Comparison of ENCODE assay signal across 23 cellular contexts in genomic region chr20:14924433-14924832, GRCh38.
"Had no signal": no experiment of that assay in that cellular context is flagged by ENCODE, and none has a peak within 500 bp of the region (broad histone marks: within the 10 kb centered on the region; RNA-seq: fewer than 3 reads in every experiment).

No MANE protein-coding gene starts in this region.

- H3K36me3 ChIP-seq: colonic mucosa, esophagus muscularis mucosa, gastroesophageal sphincter, neutrophil, sigmoid colon, thoracic aorta, upper lobe of left lung had no signal

- H3K27me3 Mint-ChIP-seq: activated CD4-positive, alpha-beta memory T cell treated with anti-CD3 and anti-CD28 coated beads, Interleukin-2, amount 10 ng/mL, durations not matched to agents 7 days and 5 days; activated T-helper 17 cell treated with anti-CD3 and anti-CD28 coated beads, Interleukin-2, amount 50 U/mL, for 72 hours; brain; natural killer cell treated with Interleukin-12 subunit alpha and Interleukin-12 subunit beta and Interleukin-15 and Interleukin-18, amount 100 ng/mL, for 72 hours had no signal

- H3K4me3 Mint-ChIP-seq: activated CD4-positive, alpha-beta memory T cell treated with anti-CD3 and anti-CD28 coated beads, Interleukin-2, amount 10 ng/mL, durations not matched to agents 7 days and 5 days; activated T-helper 17 cell treated with anti-CD3 and anti-CD28 coated beads, Interleukin-2, amount 50 U/mL, for 72 hours; brain; immature natural killer cell; memory B cell; natural killer cell treated with Interleukin-12 subunit alpha and Interleukin-12 subunit beta and Interleukin-15 and Interleukin-18, amount 100 ng/mL, for 72 hours; stimulated activated memory B cell treated with anti-CD40 and anti-IgM and Interleukin-4, amounts not matched to agents 10 μg/mL and 1 μg/mL and 100 μg/mL, for 72 hours had no signal

- H3K27me3 ChIP-seq: colonic mucosa, esophagus muscularis mucosa, gastroesophageal sphincter, neutrophil, sigmoid colon, upper lobe of left lung had no signal

- H3K4me1 ChIP-seq: colonic mucosa, gastroesophageal sphincter had no signal

- ATAC-seq: activated T-helper 17 cell treated with anti-CD3 and anti-CD28 coated beads, Interleukin-2, amount 50 U/mL, for 72 hours; gastroesophageal sphincter; left ventricle myocardium superior; natural killer cell treated with Interleukin-12 subunit alpha and Interleukin-12 subunit beta and Interleukin-15 and Interleukin-18, amount 100 ng/mL, for 72 hours; stimulated activated memory B cell treated with anti-CD40 and anti-IgM and Interleukin-4, amounts not matched to agents 10 μg/mL and 1 μg/mL and 100 μg/mL, for 72 hours had no signal

- H3K27ac Mint-ChIP-seq: activated CD4-positive, alpha-beta memory T cell treated with anti-CD3 and anti-CD28 coated beads, Interleukin-2, amount 10 ng/mL, durations not matched to agents 7 days and 5 days; activated T-helper 17 cell treated with anti-CD3 and anti-CD28 coated beads, Interleukin-2, amount 50 U/mL, for 72 hours; brain; immature natural killer cell; memory B cell; natural killer cell treated with Interleukin-12 subunit alpha and Interleukin-12 subunit beta and Interleukin-15 and Interleukin-18, amount 100 ng/mL, for 72 hours; stimulated activated memory B cell treated with anti-CD40 and anti-IgM and Interleukin-4, amounts not matched to agents 10 μg/mL and 1 μg/mL and 100 μg/mL, for 72 hours had no signal

- H3K9me3 ChIP-seq: colonic mucosa, esophagus muscularis mucosa, gastroesophageal sphincter, neutrophil, sigmoid colon, thoracic aorta, upper lobe of left lung had no signal

- DNase-seq: activated CD4-positive, alpha-beta memory T cell treated with anti-CD3 and anti-CD28 coated beads, Interleukin-2, amount 10 ng/mL, durations not matched to agents 7 days and 5 days; activated CD4-positive, alpha-beta T cell treated with anti-CD3 and anti-CD28 coated beads for 48 hours; activated CD4-positive, CD25-positive, alpha-beta regulatory T cell; activated naive CD4-positive, alpha-beta T cell; activated T-cell treated with anti-CD3 and anti-CD28 coated beads, Interleukin-2, amount 50 U/mL, for 1 hour; anterior cingulate cortex; central memory CD4-positive, alpha-beta T cell; colonic mucosa; effector CD4-positive, alpha-beta T cell; immature natural killer cell; left ventricle myocardium superior; sigmoid colon; stimulated activated CD4-positive, alpha-beta T cell treated with anti-CD3 and anti-CD28 coated beads, Interleukin-4, amount 100 ng/mL, for 24 hours; upper lobe of left lung had no signal

- H3K27ac ChIP-seq: colonic mucosa, esophagus muscularis mucosa, gastroesophageal sphincter, neutrophil, sigmoid colon, thoracic aorta, upper lobe of left lung had no signal

- H3K4me1 Mint-ChIP-seq: activated CD4-positive, alpha-beta memory T cell treated with anti-CD3 and anti-CD28 coated beads, Interleukin-2, amount 10 ng/mL, durations not matched to agents 7 days and 5 days; activated T-helper 17 cell treated with anti-CD3 and anti-CD28 coated beads, Interleukin-2, amount 50 U/mL, for 72 hours; immature natural killer cell; memory B cell had no signal

- H3K4me3 ChIP-seq: colonic mucosa, esophagus muscularis mucosa, gastroesophageal sphincter, sigmoid colon, thoracic aorta, upper lobe of left lung had no signal

- H3K9me3 Mint-ChIP-seq: memory B cell; stimulated activated memory B cell treated with anti-CD40 and anti-IgM and Interleukin-4, amounts not matched to agents 10 μg/mL and 1 μg/mL and 100 μg/mL, for 72 hours had no signal
